8 cellular contexts compared by ENCODE assay signal in the genomic region with DNA sequence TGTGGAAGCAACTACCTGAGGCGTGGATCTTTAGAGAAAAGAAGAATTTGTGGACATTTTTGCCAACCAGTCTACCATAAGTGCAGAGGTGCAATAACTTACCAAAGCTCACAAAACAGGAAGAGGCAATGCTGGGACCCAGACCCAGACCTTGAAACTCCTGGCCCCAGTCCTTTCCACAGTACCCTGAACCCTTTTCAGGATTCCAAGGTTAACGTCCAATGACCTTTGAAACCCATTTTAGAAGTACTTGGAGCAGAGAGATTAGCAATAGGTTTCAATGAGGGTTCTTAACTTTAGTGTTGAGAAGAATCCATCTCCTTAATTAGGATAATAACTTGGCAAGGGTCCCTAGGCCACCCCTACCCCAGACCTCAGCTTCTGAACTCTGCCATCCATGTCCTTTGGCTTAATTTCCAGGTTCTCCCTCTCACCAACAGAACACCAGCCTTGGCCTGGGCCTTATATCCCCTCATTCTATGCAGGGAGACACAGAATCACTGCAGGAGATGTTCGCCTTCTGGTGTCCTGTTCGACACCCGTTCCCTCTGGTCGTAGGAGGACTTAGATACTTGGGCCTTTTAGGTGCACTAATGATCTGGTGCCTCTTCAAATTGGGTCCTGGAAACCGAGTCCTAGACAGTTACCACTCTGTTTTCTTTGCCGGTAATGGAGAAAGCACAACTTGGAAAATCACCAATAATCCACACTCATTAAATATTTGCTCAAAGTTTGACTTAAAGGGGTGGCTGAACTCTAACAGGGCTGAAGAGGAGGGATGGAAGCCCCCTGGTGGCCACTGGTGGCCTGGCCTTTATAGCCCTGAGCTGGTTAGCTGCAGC. TPM values are rescaled to one million over a fixed set of nuclear protein-coding genes. Genes with fewer than 3 reads are reported as not detected.
DNase-seq lines count a peak whose midpoint lies in the region; ATAC-seq and TF ChIP-seq lines count a peak whose summit lies in the region.

No MANE protein-coding gene starts in this region.

- peak; percentile 93 for TF ChIP-seq CTCF in astrocyte of the cerebellum (IDR thresholded peaks at IDR 0.05; ENCODE audit: low read depth, low read length, missing control alignments)

- peaks cover 3% of the 10 kb centered on the region for H3K36me3 Mint-ChIP-seq in T-helper 17 cell (ENCODE audit: low read depth)

- TF ChIP-seq RAD21 in Ishikawa (IDR thresholded peaks at IDR 0.05; ENCODE audit: low read depth): peak; percentile 51

- peak overlapping the region; percentile 81 for H3K27ac Mint-ChIP-seq in T-helper 17 cell

- no peaks in the 10 kb centered on the region for H3K27me3 Mint-ChIP-seq in T-helper 17 cell

- ATAC-seq in GM21367 (IDR thresholded peaks at IDR 0.05; ENCODE audit: unreplicated experiment): peak; percentile 75
- ATAC-seq in T-helper 17 cell: peak; percentile 97

- H3K9me3 ChIP-seq in T-helper 17 cell (ENCODE audit: control insufficient read depth, low read length, poor library complexity, severe bottlenecking): no peaks in the 10 kb centered on the region

- DNase-seq in DMS114 treated with DMSO at 0.1 percent for 48 hours (lab: John Stamatoyannopoulos, UW; ENCODE audit: unreplicated experiment) (peak; percentile 6), T-helper 17 cell (peak; percentile 15 to 53 (median 27)), astrocyte of the cerebellum (ENCODE audit: low read depth) (peak; percentile 38), islet precursor cell (peak; percentile 74), cerebellar nuclear complex (lab: John Stamatoyannopoulos, UW) (no peak)
- DNase-seq in stimulated activated CD4-positive, alpha-beta T cell treated with anti-CD3 and anti-CD28 coated beads, TNF-alpha, amount 100 ng/mL, for 1 hour (ENCODE audit: low read depth in 3 of 3, low spot score in 1 of 3): peak; percentile 31 to 60 (median 46)

- TF ChIP-seq EP300 in Ishikawa (IDR thresholded peaks at IDR 0.05; ENCODE audit: borderline replicate concordance): no peak

- H3K4me3 ChIP-seq in astrocyte of the cerebellum (ENCODE audit: low read depth, low read length): no peak overlapping the region

- no peak overlapping the region for H3K4me3 Mint-ChIP-seq in T-helper 17 cell

- H3K4me1 Mint-ChIP-seq in T-helper 17 cell: peaks cover 11% of the 10 kb centered on the region

- in situ Hi-C loops in astrocyte of the cerebellum (cut with HindIII; ENCODE audit: low sequenced_read_pairs): no loop called here

TF ChIP-seq in Ishikawa, 13 proteins besides CTCF, POLR2A, EP300 and RAD21:
- TF ChIP-seq ZBTB7A (IDR thresholded peaks at IDR 0.05; ENCODE audit: low read depth) (no peak), FOXM1 (IDR thresholded peaks at IDR 0.05; ENCODE audit: borderline replicate concordance, low read depth) (no peak), TAF1 (IDR thresholded peaks at IDR 0.05; ENCODE audit: low read depth) (no peak), CREB1 (IDR thresholded peaks at IDR 0.05; ENCODE audit: low read depth) (no peak)

RNA-seq across cellular contexts. Expression of a gene that starts 40.6 kb away (rescaled TPM):
- total RNA-seq in T-helper 17 cell: 1 to 10 TPM; 3.2 to 7.8 TPM

Comparison
In these comparisons a context has a peak if more than half of its experiments do, and no peak if none do; other contexts are left out.
1. DNase-seq: peak in DMS114 treated with DMSO at 0.1 percent for 48 hours (single experiment), T-helper 17 cell (3 of 3), astrocyte of the cerebellum (single experiment), islet precursor cell (single experiment) and stimulated activated CD4-positive, alpha-beta T cell treated with anti-CD3 and anti-CD28 coated beads, TNF-alpha, amount 100 ng/mL, for 1 hour (3 of 3); none in cerebellar nuclear complex (0 of 2).